10 cellular contexts compared by ENCODE assay signal in genomic region chr2:197709140-197709539, GRCh38. TPM values are rescaled to one million over a fixed set of nuclear protein-coding genes. Genes with fewer than 3 reads are reported as not detected.
DNase-seq lines count a peak whose midpoint lies in the region; ATAC-seq, FAIRE-seq and TF ChIP-seq lines count a peak whose summit lies in the region.
"Not testable (repeated sequence)": the region's sequence is repeated elsewhere in the genome, so short reads cannot be mapped to it uniquely, and the experiment has no call there.
"Had no signal": no experiment of that assay in that cellular context is flagged by ENCODE, and none has a peak within 500 bp of the region (broad histone marks: within the 10 kb centered on the region; RNA-seq: fewer than 3 reads in every experiment).

No MANE protein-coding gene starts in this region.

- CTCF ChIA-PET in A549 (lab: Yijun Ruan, JAX); HepG2 (lab: Yijun Ruan, JAX; ENCODE audit: low intra/inter-chr PET ratio, low total read pairs): not testable (repeated sequence)

- intact Hi-C loops in dorsolateral prefrontal cortex (cut with DNase I), result loop anchor here (5.0 kb wide), 4 partner anchors 68 to 583 kb away; partner anchors contain the start of genes MOB4 (in 2 of the 2) and COQ10B (in 1 of the 2)
- intact Hi-C loops in HepG2 (cut with micrococcal nuclease; ENCODE audit: unreplicated experiment), result loop anchor here (5.0 to 10.0 kb wide), 3 partner anchors 257 to 314 kb away; partner anchors contain the start of genes COQ10B and SF3B1

- H3K27me3 ChIP-seq in GM23338 (ENCODE audit: insufficient read depth); Loucy (ENCODE audit: insufficient read depth, low read length, poor library complexity, severe bottlenecking); dorsolateral prefrontal cortex; HepG2 (ENCODE audit: control insufficient read depth in 1 of 2, insufficient read depth in 2 of 2, low read length in 2 of 2); skeletal muscle satellite cell (ENCODE audit: control insufficient read depth, insufficient read depth, low read length): not testable (repeated sequence)

- H3K9me3 Mint-ChIP-seq in GM23338; activated naive CD8-positive, alpha-beta T cell (ENCODE audit: low read depth): not testable (repeated sequence)

- H3K4me1 ChIP-seq in A549 (peaks cover 30% of the 10 kb centered on the region), GM23338 (ENCODE audit: insufficient read depth) (peaks cover 21% of the 10 kb centered on the region), Loucy (ENCODE audit: insufficient read depth, low read length, poor library complexity, severe bottlenecking) (peaks cover 60% of the 10 kb centered on the region), HepG2 (ENCODE audit: insufficient read depth, low read length) (peaks cover 41% of the 10 kb centered on the region), skeletal muscle satellite cell (ENCODE audit: control insufficient read depth, insufficient read depth, low read length) (peaks cover 23% of the 10 kb centered on the region)

- H4K20me1 ChIP-seq in GM23338 (replicated peaks; ENCODE audit: insufficient read depth), result peaks cover 33% of the 10 kb centered on the region
- H4K20me1 ChIP-seq in Loucy (ENCODE audit: insufficient read depth, low read length, poor library complexity, severe bottlenecking), result peaks cover 33% of the 10 kb centered on the region
- H4K20me1 ChIP-seq in HepG2 (ENCODE audit: insufficient read depth, low read length), result peaks cover 22% of the 10 kb centered on the region

- not testable (repeated sequence) for TF ChIP-seq RAD21 in A549 (conservative IDR thresholded peaks at IDR 0.05 in 1 of 2, IDR thresholded peaks at IDR 0.05 in 1 of 2); HepG2 (CRISPR knock-in tag; IDR thresholded peaks at IDR 0.05)

- ATAC-seq in A549, GM23338, HepG2: not testable (repeated sequence)

- H2AFZ ChIP-seq in GM23338; Loucy (ENCODE audit: low read length); HepG2 (ENCODE audit: low read length): not testable (repeated sequence)

- H3K27ac ChIP-seq in A549; GM23338 (ENCODE audit: low read depth); dorsolateral prefrontal cortex; HepG2 (ENCODE audit: extremely low read length, insufficient read depth, low read length): not testable (repeated sequence)

- not testable (repeated sequence) for DNase-seq in A549 (ENCODE audit: low read depth in 1 of 2, low spot score in 1 of 2); GM23338 (ENCODE audit: low spot score); dorsolateral prefrontal cortex; HepG2 (ENCODE audit: low spot score)

- H3K4me3 Mint-ChIP-seq in GM23338, result peak overlapping the region; percentile 92
- H3K4me3 Mint-ChIP-seq in activated naive CD8-positive, alpha-beta T cell, result peak overlapping the region; percentile 93

- TF ChIP-seq EP300 in A549 (IDR thresholded peaks at IDR 0.05); HepG2 (IDR thresholded peaks at IDR 0.05; ENCODE audit: low read depth in 2 of 2, low read length in 2 of 2); HepG2 (CRISPR knock-in tag; IDR thresholded peaks at IDR 0.05; ENCODE audit: borderline replicate concordance): not testable (repeated sequence)

- not testable (repeated sequence) for H3K4me3 ChIP-seq in A549; skeletal muscle satellite cell (ENCODE audit: low read length)
- peak overlapping the region; percentile 81 for H3K4me3 ChIP-seq in GM23338
- peak overlapping the region; percentile 98 for H3K4me3 ChIP-seq in Loucy (ENCODE audit: low read length, poor library complexity, severe bottlenecking)
- H3K4me3 ChIP-seq in WI38 (ENCODE audit: low read depth, low read length), result 0 out of 2 replicates have a peak overlapping the region, but pooled peaks have one; percentile 90
- peak overlapping the region in 43 of 59 donors; percentile 4 to 98 (median 88) for H3K4me3 ChIP-seq in dorsolateral prefrontal cortex
- H3K4me3 ChIP-seq in HepG2 (replicated peaks in 1 of 3; ENCODE audit: insufficient read depth in 1 of 3, low read depth in 2 of 3, low read length in 3 of 3), result 0 out of 6 replicates have a peak overlapping the region, but pooled peaks of 1 of the 3 experiments have one; percentile 60

- peaks cover 46% of the 10 kb centered on the region for H3K36me3 Mint-ChIP-seq in GM23338 (ENCODE audit: low read depth)
- peaks cover 23% of the 10 kb centered on the region for H3K36me3 Mint-ChIP-seq in activated naive CD8-positive, alpha-beta T cell

- not testable (repeated sequence) for H3F3A ChIP-seq in GM23338 (replicated peaks; ENCODE audit: low read depth); Loucy (ENCODE audit: low read depth)

- peaks cover 14% of the 10 kb centered on the region for H3K27me3 Mint-ChIP-seq in GM23338 (ENCODE audit: insufficient read depth, low read depth, poor library complexity)
- not testable (repeated sequence) for H3K27me3 Mint-ChIP-seq in activated naive CD8-positive, alpha-beta T cell

- H3K4me2 ChIP-seq in A549 (peak overlapping the region; percentile 87), GM23338 (peak overlapping the region; percentile 75), Loucy (ENCODE audit: low read depth, low read length, poor library complexity, severe bottlenecking) (peak overlapping the region; percentile 91), HepG2 (ENCODE audit: low read depth, low read length) (peak overlapping the region; percentile 84), skeletal muscle satellite cell (ENCODE audit: low read length) (peak overlapping the region; percentile 99)

- H3K9ac ChIP-seq in Loucy (ENCODE audit: low read depth, low read length, poor library complexity, severe bottlenecking), result peak overlapping the region; percentile 83
- not testable (repeated sequence) for H3K9ac ChIP-seq in HepG2 (ENCODE audit: insufficient read depth, low read depth, low read length); skeletal muscle satellite cell (ENCODE audit: low read depth, low read length)

- in situ Hi-C loops in HepG2 (cut with HindIII; ENCODE audit: extremely low pct_ligation_motif_present, low pct_unique_long_range_greater_than_20kb), result loop anchor here (5.0 to 10.0 kb wide), 2 partner anchors 68 to 194 kb away; partner anchors contain the start of gene MOB4

- peaks cover 28% of the 10 kb centered on the region for H3K4me1 Mint-ChIP-seq in GM23338
- H3K4me1 Mint-ChIP-seq in activated naive CD8-positive, alpha-beta T cell (ENCODE audit: low read depth), result peaks cover 60% of the 10 kb centered on the region

- peaks cover 85% of the 10 kb centered on the region for H3K79me2 ChIP-seq in GM23338 (replicated peaks; ENCODE audit: insufficient read depth)
- peaks cover 48% of the 10 kb centered on the region for H3K79me2 ChIP-seq in Loucy (ENCODE audit: insufficient read depth, low read length)
- peaks cover 41% of the 10 kb centered on the region for H3K79me2 ChIP-seq in HepG2 (ENCODE audit: insufficient read depth, low read length)

- not testable (repeated sequence) for BruUV-seq in HepG2 (replicated peaks; lab: Mats Ljungman, UMichigan)

- not testable (repeated sequence) for H3K27ac Mint-ChIP-seq in GM23338; activated naive CD8-positive, alpha-beta T cell

- not testable (repeated sequence) for TF ChIP-seq CTCF in A549 (IDR thresholded peaks at IDR 0.05); GM23338 (conservative IDR thresholded peaks at IDR 0.05; ENCODE audit: low read depth in 2 of 2); Loucy (conservative IDR thresholded peaks at IDR 0.05; ENCODE audit: low read length); WI38 (IDR thresholded peaks at IDR 0.05; ENCODE audit: low read depth, low read length); dorsolateral prefrontal cortex (IDR thresholded peaks at IDR 0.05 in 54 of 56, conservative IDR thresholded peaks at IDR 0.05 in 2 of 56; ENCODE audit: low read depth in 1 of 56, partially characterized antibody in 56 of 56); HepG2 (CRISPR knock-in tag; IDR thresholded peaks at IDR 0.05)

- FAIRE-seq in A549 (lab: Jason Lieb, UNC); HepG2 (lab: Jason Lieb, UNC): not testable (repeated sequence)

- TF ChIP-seq POLR2A in A549 (IDR thresholded peaks at IDR 0.05; ENCODE audit: low read length); HepG2 (IDR thresholded peaks at IDR 0.05; ENCODE audit: insufficient read depth in 1 of 2, low read depth in 2 of 2, low read length in 2 of 2): not testable (repeated sequence)

- POLR2A ChIA-PET in A549 (lab: Yijun Ruan, JAX), result not testable (repeated sequence)
- POLR2A ChIA-PET in HepG2 (lab: Yijun Ruan, JAX), result interaction anchor here (1.2 kb wide), 2 partner anchors 35 to 209 kb away, joined by 3 to 5 read pairs; partner anchors contain the start of genes HSPD1 and HSPE1

- H3K9me3 ChIP-seq in A549; Loucy (ENCODE audit: insufficient read depth, low read depth, low read length); HepG2 (ENCODE audit: low read length); skeletal muscle satellite cell (replicated peaks; ENCODE audit: low read length): not testable (repeated sequence)

- WGBS in A549 (ENCODE audit: missing lambda C conversion rate), result 84% methylated on average over 7 of the region's 7 CpGs
- WGBS in HepG2 (ENCODE audit: low lambda C conversion rate), result 93% methylated on average over 7 of the region's 7 CpGs

- not testable (repeated sequence) for H3K9me2 ChIP-seq in GM23338 (ENCODE audit: insufficient read depth); Loucy (replicated peaks; ENCODE audit: low read depth, low read length)

- H3K36me3 ChIP-seq in GM23338 (ENCODE audit: insufficient read depth); Loucy (ENCODE audit: insufficient read depth, low read length); HepG2 (replicated peaks in 1 of 2; ENCODE audit: control insufficient read depth in 1 of 2, insufficient read depth in 2 of 2, low read length in 2 of 2); skeletal muscle satellite cell (ENCODE audit: insufficient read depth, low read length): not testable (repeated sequence)

RNA-seq across cellular contexts. Expression of gene MARS2, which starts 4.0 kb away (rescaled TPM):
- polyA plus RNA-seq in A549 (2011; rRNA removed) (10.9 and 11.6 TPM in 2 replicates), A549 (2017; fragmentation: RNase III; extraction: RNeasy Plus Mini Kit Qiagen cat#74134 plus additional on column Dnase treatment) (9.0 to 9.5 TPM (median 9.1 TPM) in 3 replicates), GM23338 (2016; fragmentation: Nextera tagmentation; extraction: Ambion mirVana) (11.9 and 13.7 TPM in 2 replicates), HepG2 (2011; rRNA removed) (6.9 and 7.7 TPM in 2 replicates)
- 5.2 and 7.4 TPM in 2 replicates for polyA plus RNA-seq in A549 (2012; cell fraction: cytosol; rRNA removed)
- 8.5 and 9.6 TPM in 2 replicates for polyA plus RNA-seq in A549 (2012; cell fraction: nucleus; rRNA removed)
- 14.7 and 15.5 TPM in 2 replicates for polyA minus RNA-seq in A549 (2011; rRNA and poly(A)+ RNA removed)
- total RNA-seq in GM23338 (2014; rRNA removed; shearing (Covaris generic)), result 48.2 and 49.1 TPM in 2 replicates
- total RNA-seq in dorsolateral prefrontal cortex (10 to 100 TPM in 67 of 120 experiments, 1 to 10 TPM in 53; 6.7 to 16.4 (median 10.3) TPM), HepG2 (2016; rRNA removed; fragmentation: Illumina TruSeq; extraction: Trizol) (16.2 and 19.5 TPM in 2 replicates)
- total RNA-seq in HepG2 (2016; cell fraction: cytosol; rRNA removed; fragmentation: Illumina TruSeq; extraction: Trizol; ENCODE audit: low read depth), result 1.6 TPM in 2 replicates
- 16.1 and 18.2 TPM in 2 replicates for total RNA-seq in HepG2 (2016; cell fraction: insoluble cytoplasmic fraction; rRNA removed; fragmentation: Illumina TruSeq; extraction: Trizol)
- total RNA-seq in HepG2 (2016; cell fraction: membrane; rRNA removed; fragmentation: Illumina TruSeq; extraction: Trizol), result 5.7 and 6.3 TPM in 2 replicates
- 13.7 and 13.8 TPM in 2 replicates for total RNA-seq in HepG2 (2016; cell fraction: nucleus; rRNA removed; fragmentation: Illumina TruSeq; extraction: Trizol)
- polyA plus RNA-seq in HepG2 (2011; cell fraction: cytosol; rRNA removed), result 4.5 and 5.9 TPM in 2 replicates
- 9.2 and 10.2 TPM in 2 replicates for polyA plus RNA-seq in HepG2 (2011; cell fraction: nucleus; rRNA removed)
- polyA plus RNA-seq in HepG2 (2012), result 8.2 and 9.2 TPM in 2 replicates
- polyA plus RNA-seq in HepG2 (2016; cell fraction: cytosol; fragmentation: Illumina TruSeq; extraction: Trizol; ENCODE audit: low read depth), result 0.59 and 0.63 TPM in 2 replicates
- polyA plus RNA-seq in HepG2 (2016; cell fraction: insoluble cytoplasmic fraction; fragmentation: Illumina TruSeq; extraction: Trizol; ENCODE audit: low read depth), result 18.9 and 19.6 TPM in 2 replicates
- 3.1 and 3.7 TPM in 2 replicates for polyA plus RNA-seq in HepG2 (2016; cell fraction: membrane; fragmentation: Illumina TruSeq; extraction: Trizol; ENCODE audit: low read depth)
- 12.7 and 14.0 TPM in 2 replicates for polyA plus RNA-seq in HepG2 (2016; cell fraction: nucleus; fragmentation: Illumina TruSeq; extraction: Trizol; ENCODE audit: insufficient read depth, low read depth)
- polyA minus RNA-seq in HepG2 (2011; rRNA and poly(A)+ RNA removed; ENCODE audit: low replicate concordance), result 21.5 and 21.9 TPM in 2 replicates
- polyA minus RNA-seq in HepG2 (2011; cell fraction: cytosol; rRNA and poly(A)+ RNA removed), result 8.2 and 10.2 TPM in 2 replicates
- 27.7 and 32.0 TPM in 2 replicates for polyA minus RNA-seq in HepG2 (2011; cell fraction: nucleus; rRNA and poly(A)+ RNA removed)
- total RNA-seq in skeletal muscle satellite cell (2012; rRNA removed), result 8.9 and 10.3 TPM in 2 replicates

RNA-seq across cellular contexts. Expression of gene RFTN2, which starts 33.8 kb away (rescaled TPM):
- polyA plus RNA-seq in A549 (2011; rRNA removed) (0.17 and 0.20 TPM in 2 replicates), A549 (2017; fragmentation: RNase III; extraction: RNeasy Plus Mini Kit Qiagen cat#74134 plus additional on column Dnase treatment) (0.03 to 0.13 TPM (median 0.08 TPM) in 3 replicates), GM23338 (2016; fragmentation: Nextera tagmentation; extraction: Ambion mirVana) (2.1 and 3.6 TPM in 2 replicates), HepG2 (2011; rRNA removed) (not detected in 2 replicates)
- polyA plus RNA-seq in A549 (2012; cell fraction: cytosol; rRNA removed), result not detected in 2 replicates
- polyA plus RNA-seq in A549 (2012; cell fraction: nucleus; rRNA removed), result 0.05 TPM in 1 of 2 replicates, not detected in the other
- polyA minus RNA-seq in A549 (2011; rRNA and poly(A)+ RNA removed), result not detected in 2 replicates
- total RNA-seq in GM23338 (2014; rRNA removed; shearing (Covaris generic)), result 0.42 and 1.0 TPM in 2 replicates
- total RNA-seq in dorsolateral prefrontal cortex (100 to 1,000 TPM in 20 of 120 experiments, 10 to 100 TPM in 100; 25.0 to 155 (median 69.5) TPM), HepG2 (2016; rRNA removed; fragmentation: Illumina TruSeq; extraction: Trizol) (not detected in 2 replicates)
- not detected in 2 replicates for total RNA-seq in HepG2 (2016; cell fraction: cytosol; rRNA removed; fragmentation: Illumina TruSeq; extraction: Trizol; ENCODE audit: low read depth)
- total RNA-seq in HepG2 (2016; cell fraction: insoluble cytoplasmic fraction; rRNA removed; fragmentation: Illumina TruSeq; extraction: Trizol), result not detected in 2 replicates
- not detected in 2 replicates for total RNA-seq in HepG2 (2016; cell fraction: membrane; rRNA removed; fragmentation: Illumina TruSeq; extraction: Trizol)
- total RNA-seq in HepG2 (2016; cell fraction: nucleus; rRNA removed; fragmentation: Illumina TruSeq; extraction: Trizol), result not detected in 2 replicates
- not detected in 2 replicates for polyA plus RNA-seq in HepG2 (2011; cell fraction: cytosol; rRNA removed)
- polyA plus RNA-seq in HepG2 (2011; cell fraction: nucleus; rRNA removed), result not detected in 2 replicates
- polyA plus RNA-seq in HepG2 (2012), result 0.05 and 0.08 TPM in 2 replicates
- not detected in 2 replicates for polyA plus RNA-seq in HepG2 (2016; cell fraction: cytosol; fragmentation: Illumina TruSeq; extraction: Trizol; ENCODE audit: low read depth)
- not detected in 2 replicates for polyA plus RNA-seq in HepG2 (2016; cell fraction: insoluble cytoplasmic fraction; fragmentation: Illumina TruSeq; extraction: Trizol; ENCODE audit: low read depth)
- not detected in 2 replicates for polyA plus RNA-seq in HepG2 (2016; cell fraction: membrane; fragmentation: Illumina TruSeq; extraction: Trizol; ENCODE audit: low read depth)
- polyA plus RNA-seq in HepG2 (2016; cell fraction: nucleus; fragmentation: Illumina TruSeq; extraction: Trizol; ENCODE audit: insufficient read depth, low read depth), result not detected in 2 replicates
- polyA minus RNA-seq in HepG2 (2011; rRNA and poly(A)+ RNA removed; ENCODE audit: low replicate concordance), result not detected in 2 replicates
- polyA minus RNA-seq in HepG2 (2011; cell fraction: cytosol; rRNA and poly(A)+ RNA removed), result not detected in 2 replicates
- not detected in 2 replicates for polyA minus RNA-seq in HepG2 (2011; cell fraction: nucleus; rRNA and poly(A)+ RNA removed)
- 0.87 and 2.0 TPM in 2 replicates for total RNA-seq in skeletal muscle satellite cell (2012; rRNA removed)
- total RNA-seq: CD8-positive, alpha-beta T cell; epithelial cell of proximal tubule had no signal

Comparison
In these comparisons a context has a peak if more than half of its experiments do, and no peak if none do; other contexts are left out.
1. RNA of gene RFTN2, which starts 33.8 kb away (total RNA-seq): 25.0 to 155 TPM in dorsolateral prefrontal cortex; 0.42 to 1.0 TPM in GM23338 and not detected in HepG2; every median in the first group is over 10 times any median in the second.
2. Peak in every context shown above with its lines, with median percentiles within 50 percentile points of each other: H3K4me2 ChIP-seq.